ENCODE assay signal across 1 cellular context in genomic region chr1:206935491-206936067, GRCh38.
A peak's percentile ranks its signal among the peaks of the same experiment; 100 is the strongest.
TF ChIP-seq lines count a peak whose summit lies in the region.

No MANE protein-coding gene starts in this region.

TF ChIP-seq in K562, 482 proteins besides CTCF, POLR2A, EP300 and RAD21 (continues in another document):
- TF ChIP-seq NUFIP1 (IDR thresholded peaks at IDR 0.05; ENCODE audit: partially characterized antibody) (no peak), POLR2AphosphoS5 (IDR thresholded peaks at IDR 0.05; ENCODE audit: control insufficient read depth, insufficient read depth, low read depth, low read length) (no peak), HMBOX1 (IDR thresholded peaks at IDR 0.05) (peak; percentile 58; the same call in 1 of the 2 replicates), TCFL5 (CRISPR knock-in tag; conservative IDR thresholded peaks at IDR 0.05) (no peak), ZBTB49 (CRISPR knock-in tag; IDR thresholded peaks at IDR 0.05; ENCODE audit: borderline replicate concordance) (no peak), SMARCE1 (IDR thresholded peaks at IDR 0.05) (0 out of 2 replicates have a peak, but pooled peaks have one; percentile 21), XRCC5 (IDR thresholded peaks at IDR 0.05; ENCODE audit: low read depth, low read length) (peak; percentile 94), ILK (tag; IDR thresholded peaks at IDR 0.05; ENCODE audit: borderline replicate concordance, low read depth) (no peak), ESRRB (CRISPR knock-in tag; IDR thresholded peaks at IDR 0.05; ENCODE audit: borderline replicate concordance) (no peak), SMAD1 (IDR thresholded peaks at IDR 0.05; ENCODE audit: low read depth, low read length, partially characterized antibody) (no peak), KLF16 (IDR thresholded peaks at IDR 0.05) (0 out of 2 replicates have a peak, but pooled peaks have one; percentile 71), GTF2F1 (IDR thresholded peaks at IDR 0.05; ENCODE audit: low read depth, low read length) (0 out of 2 replicates have a peak, but pooled peaks have one; percentile 53), CREB5 (CRISPR knock-in tag; IDR thresholded peaks at IDR 0.05) (no peak), ZKSCAN1 (IDR thresholded peaks at IDR 0.05; ENCODE audit: low read depth, low read length) (peak; percentile 51; the same call in 1 of the 2 replicates), SMC3 (conservative IDR thresholded peaks at IDR 0.05; ENCODE audit: insufficient read depth, low read depth, low read length) (peak; percentile 98), RBM39 (optimal IDR thresholded peaks at IDR 0.05; ENCODE audit: low read depth, low read length) (no peak), VEZF1 (CRISPR knock-in tag; IDR thresholded peaks at IDR 0.05) (peak; percentile 51), GABPB1 (CRISPR knock-in tag; IDR thresholded peaks at IDR 0.05) (0 out of 2 replicates have a peak, but pooled peaks have one; percentile 52), KDM4B (IDR thresholded peaks at IDR 0.05; ENCODE audit: borderline replicate concordance in 2 of 2, low read depth in 1 of 2) (0 out of 4 replicates have a peak, but pooled peaks of 1 of the 2 experiments have one; percentile 62), ZNF124 (CRISPR knock-in tag; IDR thresholded peaks at IDR 0.05) (no peak), RAD51 (IDR thresholded peaks at IDR 0.05; ENCODE audit: borderline replicate concordance, low read depth) (no peak), RCOR1 (IDR thresholded peaks at IDR 0.05; ENCODE audit: borderline replicate concordance in 1 of 2, low read depth in 2 of 2, low read length in 2 of 2) (peak in 1 of 2 experiments; percentile 67; a peak in 2 of 4 replicates), MTA3 (IDR thresholded peaks at IDR 0.05; ENCODE audit: borderline replicate concordance) (peak; percentile 49; the same call in 1 of the 2 replicates), CBX1 (IDR thresholded peaks at IDR 0.05; ENCODE audit: low read depth) (no peak), ESRRA (IDR thresholded peaks at IDR 0.05; ENCODE audit: borderline replicate concordance, low read depth) (0 out of 2 replicates have a peak, but pooled peaks have one; percentile 47), MAX (CRISPR knock-in tag; IDR thresholded peaks at IDR 0.05) (0 out of 2 replicates have a peak, but pooled peaks have one; percentile 18), ZNF277 (CRISPR knock-in tag; IDR thresholded peaks at IDR 0.05; ENCODE audit: borderline replicate concordance) (no peak), JUND (IDR thresholded peaks at IDR 0.05; ENCODE audit: borderline replicate concordance, low read depth, low read length) (peak; percentile 50; the same call in 1 of the 2 replicates), JUND (tag; IDR thresholded peaks at IDR 0.05; ENCODE audit: borderline replicate concordance, low read depth, low read length) (no peak), ZBTB7A (IDR thresholded peaks at IDR 0.05; ENCODE audit: borderline replicate concordance, control insufficient read depth, low read depth, low read length) (peak; percentile 77; the same call in 1 of the 2 replicates), MAZ (CRISPR knock-in tag; conservative IDR thresholded peaks at IDR 0.05 in 1 of 2, IDR thresholded peaks at IDR 0.05 in 1 of 2) (peak; percentile 65 to 85; a peak in 3 of 4 replicates), UBTF (IDR thresholded peaks at IDR 0.05; ENCODE audit: borderline replicate concordance in 1 of 2, low read depth in 2 of 2, low read length in 2 of 2) (peak in 1 of 2 experiments; percentile 62; a peak in 2 of 4 replicates), ZNF384 (IDR thresholded peaks at IDR 0.05; ENCODE audit: low read depth, low read length) (no peak)
- TF ChIP-seq, protein P1, sequence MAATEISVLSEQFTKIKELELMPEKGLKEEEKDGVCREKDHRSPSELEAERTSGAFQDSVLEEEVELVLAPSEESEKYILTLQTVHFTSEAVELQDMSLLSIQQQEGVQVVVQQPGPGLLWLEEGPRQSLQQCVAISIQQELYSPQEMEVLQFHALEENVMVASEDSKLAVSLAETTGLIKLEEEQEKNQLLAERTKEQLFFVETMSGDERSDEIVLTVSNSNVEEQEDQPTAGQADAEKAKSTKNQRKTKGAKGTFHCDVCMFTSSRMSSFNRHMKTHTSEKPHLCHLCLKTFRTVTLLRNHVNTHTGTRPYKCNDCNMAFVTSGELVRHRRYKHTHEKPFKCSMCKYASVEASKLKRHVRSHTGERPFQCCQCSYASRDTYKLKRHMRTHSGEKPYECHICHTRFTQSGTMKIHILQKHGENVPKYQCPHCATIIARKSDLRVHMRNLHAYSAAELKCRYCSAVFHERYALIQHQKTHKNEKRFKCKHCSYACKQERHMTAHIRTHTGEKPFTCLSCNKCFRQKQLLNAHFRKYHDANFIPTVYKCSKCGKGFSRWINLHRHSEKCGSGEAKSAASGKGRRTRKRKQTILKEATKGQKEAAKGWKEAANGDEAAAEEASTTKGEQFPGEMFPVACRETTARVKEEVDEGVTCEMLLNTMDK (IDR thresholded peaks at IDR 0.05; ENCODE audit: borderline replicate concordance, insufficient read depth, low read depth, low read length, poor library complexity, severe bottlenecking) = peak; percentile 97
- TF ChIP-seq, protein P2, sequence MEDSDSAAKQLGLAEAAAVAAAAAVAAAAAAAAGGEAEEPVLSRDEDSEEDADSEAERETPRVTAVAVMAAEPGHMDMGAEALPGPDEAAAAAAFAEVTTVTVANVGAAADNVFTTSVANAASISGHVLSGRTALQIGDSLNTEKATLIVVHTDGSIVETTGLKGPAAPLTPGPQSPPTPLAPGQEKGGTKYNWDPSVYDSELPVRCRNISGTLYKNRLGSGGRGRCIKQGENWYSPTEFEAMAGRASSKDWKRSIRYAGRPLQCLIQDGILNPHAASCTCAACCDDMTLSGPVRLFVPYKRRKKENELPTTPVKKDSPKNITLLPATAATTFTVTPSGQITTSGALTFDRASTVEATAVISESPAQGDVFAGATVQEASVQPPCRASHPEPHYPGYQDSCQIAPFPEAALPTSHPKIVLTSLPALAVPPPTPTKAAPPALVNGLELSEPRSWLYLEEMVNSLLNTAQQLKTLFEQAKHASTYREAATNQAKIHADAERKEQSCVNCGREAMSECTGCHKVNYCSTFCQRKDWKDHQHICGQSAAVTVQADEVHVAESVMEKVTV (CRISPR knock-in tag; IDR thresholded peaks at IDR 0.05) = peak; percentile 94
- TF ChIP-seq, protein P3, sequence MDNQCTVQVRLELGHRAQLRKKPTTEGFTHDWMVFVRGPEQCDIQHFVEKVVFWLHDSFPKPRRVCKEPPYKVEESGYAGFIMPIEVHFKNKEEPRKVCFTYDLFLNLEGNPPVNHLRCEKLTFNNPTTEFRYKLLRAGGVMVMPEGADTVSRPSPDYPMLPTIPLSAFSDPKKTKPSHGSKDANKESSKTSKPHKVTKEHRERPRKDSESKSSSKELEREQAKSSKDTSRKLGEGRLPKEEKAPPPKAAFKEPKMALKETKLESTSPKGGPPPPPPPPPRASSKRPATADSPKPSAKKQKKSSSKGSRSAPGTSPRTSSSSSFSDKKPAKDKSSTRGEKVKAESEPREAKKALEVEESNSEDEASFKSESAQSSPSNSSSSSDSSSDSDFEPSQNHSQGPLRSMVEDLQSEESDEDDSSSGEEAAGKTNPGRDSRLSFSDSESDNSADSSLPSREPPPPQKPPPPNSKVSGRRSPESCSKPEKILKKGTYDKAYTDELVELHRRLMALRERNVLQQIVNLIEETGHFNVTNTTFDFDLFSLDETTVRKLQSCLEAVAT (IDR thresholded peaks at IDR 0.05) = peak in 1 of 2 experiments; percentile 85; a peak in 2 of 4 replicates
- TF ChIP-seq, protein P4, sequence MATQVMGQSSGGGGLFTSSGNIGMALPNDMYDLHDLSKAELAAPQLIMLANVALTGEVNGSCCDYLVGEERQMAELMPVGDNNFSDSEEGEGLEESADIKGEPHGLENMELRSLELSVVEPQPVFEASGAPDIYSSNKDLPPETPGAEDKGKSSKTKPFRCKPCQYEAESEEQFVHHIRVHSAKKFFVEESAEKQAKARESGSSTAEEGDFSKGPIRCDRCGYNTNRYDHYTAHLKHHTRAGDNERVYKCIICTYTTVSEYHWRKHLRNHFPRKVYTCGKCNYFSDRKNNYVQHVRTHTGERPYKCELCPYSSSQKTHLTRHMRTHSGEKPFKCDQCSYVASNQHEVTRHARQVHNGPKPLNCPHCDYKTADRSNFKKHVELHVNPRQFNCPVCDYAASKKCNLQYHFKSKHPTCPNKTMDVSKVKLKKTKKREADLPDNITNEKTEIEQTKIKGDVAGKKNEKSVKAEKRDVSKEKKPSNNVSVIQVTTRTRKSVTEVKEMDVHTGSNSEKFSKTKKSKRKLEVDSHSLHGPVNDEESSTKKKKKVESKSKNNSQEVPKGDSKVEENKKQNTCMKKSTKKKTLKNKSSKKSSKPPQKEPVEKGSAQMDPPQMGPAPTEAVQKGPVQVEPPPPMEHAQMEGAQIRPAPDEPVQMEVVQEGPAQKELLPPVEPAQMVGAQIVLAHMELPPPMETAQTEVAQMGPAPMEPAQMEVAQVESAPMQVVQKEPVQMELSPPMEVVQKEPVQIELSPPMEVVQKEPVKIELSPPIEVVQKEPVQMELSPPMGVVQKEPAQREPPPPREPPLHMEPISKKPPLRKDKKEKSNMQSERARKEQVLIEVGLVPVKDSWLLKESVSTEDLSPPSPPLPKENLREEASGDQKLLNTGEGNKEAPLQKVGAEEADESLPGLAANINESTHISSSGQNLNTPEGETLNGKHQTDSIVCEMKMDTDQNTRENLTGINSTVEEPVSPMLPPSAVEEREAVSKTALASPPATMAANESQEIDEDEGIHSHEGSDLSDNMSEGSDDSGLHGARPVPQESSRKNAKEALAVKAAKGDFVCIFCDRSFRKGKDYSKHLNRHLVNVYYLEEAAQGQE (CRISPR knock-in tag; IDR thresholded peaks at IDR 0.05; ENCODE audit: low read depth) = no peak
